Comparison of ENCODE assay signal across 1 cellular context in the genomic region with DNA sequence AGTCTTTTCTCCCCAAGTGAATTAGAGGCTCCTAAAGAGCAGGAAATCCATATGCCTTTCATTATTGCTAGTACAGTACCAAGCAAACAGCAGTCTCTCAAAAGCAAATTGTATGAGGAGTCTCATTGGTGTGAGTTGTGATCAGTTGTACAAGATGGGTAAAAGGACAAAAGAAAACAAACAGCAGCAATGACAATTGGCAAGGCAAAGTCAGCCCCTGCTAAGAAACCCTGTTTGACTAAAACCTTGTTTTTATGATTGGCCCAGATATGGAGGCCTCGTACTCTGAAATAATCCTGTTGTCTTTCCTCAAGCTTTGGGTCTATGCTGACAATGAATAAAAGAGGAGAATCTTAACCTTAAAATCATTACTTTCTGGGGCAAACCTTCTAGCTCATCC.
TF ChIP-seq lines count a peak whose summit lies in the region.

No MANE protein-coding gene starts in this region.

TF ChIP-seq in IMR-90, 13 proteins besides CTCF, POLR2A, EP300 and RAD21:
- no peak for TF ChIP-seq MAZ (IDR thresholded peaks at IDR 0.05; ENCODE audit: borderline replicate concordance, low read depth, low read length)
- no peak for TF ChIP-seq SMC3 (IDR thresholded peaks at IDR 0.05; ENCODE audit: low read depth, low read length)
- no peak for TF ChIP-seq BHLHE40 (IDR thresholded peaks at IDR 0.05; ENCODE audit: low read depth, low read length)
- TF ChIP-seq MAFK (IDR thresholded peaks at IDR 0.05; ENCODE audit: low read depth, low read length): no peak
- no peak for TF ChIP-seq RFX5 (IDR thresholded peaks at IDR 0.05; ENCODE audit: low read depth, low read length)
- TF ChIP-seq MXI1 (IDR thresholded peaks at IDR 0.05; ENCODE audit: borderline replicate concordance, low read depth, low read length): no peak
- TF ChIP-seq CEBPB (IDR thresholded peaks at IDR 0.05; ENCODE audit: low read depth, low read length): no peak
- TF ChIP-seq, protein P1, sequence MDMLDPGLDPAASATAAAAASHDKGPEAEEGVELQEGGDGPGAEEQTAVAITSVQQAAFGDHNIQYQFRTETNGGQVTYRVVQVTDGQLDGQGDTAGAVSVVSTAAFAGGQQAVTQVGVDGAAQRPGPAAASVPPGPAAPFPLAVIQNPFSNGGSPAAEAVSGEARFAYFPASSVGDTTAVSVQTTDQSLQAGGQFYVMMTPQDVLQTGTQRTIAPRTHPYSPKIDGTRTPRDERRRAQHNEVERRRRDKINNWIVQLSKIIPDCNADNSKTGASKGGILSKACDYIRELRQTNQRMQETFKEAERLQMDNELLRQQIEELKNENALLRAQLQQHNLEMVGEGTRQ (IDR thresholded peaks at IDR 0.05; ENCODE audit: low read depth, low read length): no peak
- TF ChIP-seq FOS (IDR thresholded peaks at IDR 0.05; ENCODE audit: low read depth, low read length): no peak
- TF ChIP-seq RCOR1 (IDR thresholded peaks at IDR 0.05; ENCODE audit: insufficient replicate concordance, low read length): no peak
TF ChIP-seq in IMR-90: peak in this region for 0.
